In genomic region chr1:26723013-26723991, GRCh38 we compare ENCODE assay signal across 9 cellular contexts. TPM values are rescaled to one million over a fixed set of nuclear protein-coding genes. Genes with fewer than 3 reads are reported as not detected.
DNase-seq lines count a peak whose midpoint lies in the region; ATAC-seq, FAIRE-seq and TF ChIP-seq lines count a peak whose summit lies in the region.
"Had no signal": no experiment of that assay in that cellular context is flagged by ENCODE, and none has a peak within 500 bp of the region (broad histone marks: within the 10 kb centered on the region; RNA-seq: fewer than 3 reads in every experiment).

No MANE protein-coding gene starts in this region.

- H3K27ac Mint-ChIP-seq in activated naive CD8-positive, alpha-beta T cell treated with anti-CD3 and anti-CD28 coated beads, Interleukin-2, amount 10 ng/mL, durations not matched to agents 7 days and 5 days: peak overlapping the region; percentile 5

- H3K27ac ChIP-seq in C4-2B: peak overlapping the region; percentile 34
- H3K27ac ChIP-seq in HUES48 (ENCODE audit: low read depth, low read length): peak overlapping the region; percentile 89
- H3K27ac ChIP-seq in neutrophil: peak overlapping the region; percentile 60
- H3K27ac ChIP-seq: HL-60 had no signal

- TF ChIP-seq CTCF in C4-2B (conservative IDR thresholded peaks at IDR 0.05) (no peak), neutrophil (IDR thresholded peaks at IDR 0.05) (no peak)

- no peaks in the 10 kb centered on the region for H3K36me3 ChIP-seq in HUES48 (ENCODE audit: control insufficient read depth, insufficient read depth, low read length)
- H3K36me3 ChIP-seq in neutrophil: no peaks in the 10 kb centered on the region

- no peaks in the 10 kb centered on the region for H3K27me3 Mint-ChIP-seq in activated naive CD8-positive, alpha-beta T cell treated with anti-CD3 and anti-CD28 coated beads, Interleukin-2, amount 10 ng/mL, durations not matched to agents 7 days and 5 days

- H3K9me3 Mint-ChIP-seq in activated naive CD8-positive, alpha-beta T cell treated with anti-CD3 and anti-CD28 coated beads, Interleukin-2, amount 10 ng/mL, durations not matched to agents 7 days and 5 days: no peaks in the 10 kb centered on the region

- H3K4me3 ChIP-seq in HUES48 (ENCODE audit: low read depth, low read length): peak overlapping the region; percentile 25
- H3K4me3 ChIP-seq in neutrophil (ENCODE audit: low read depth in 1 of 2, low read length in 1 of 2): peak overlapping the region in 1 of 2 experiments; percentile 5

- peak overlapping the region; percentile 51 for H3K4me3 Mint-ChIP-seq in activated naive CD8-positive, alpha-beta T cell treated with anti-CD3 and anti-CD28 coated beads, Interleukin-2, amount 10 ng/mL, durations not matched to agents 7 days and 5 days

- POLR2A ChIA-PET in activated naive CD8-positive, alpha-beta T cell treated with anti-CD3 and anti-CD28 coated beads, Interleukin-2, amount 10 ng/mL, durations not matched to agents 7 days and 5 days (lab: Charles Lee): interaction anchor here (0.9 to 2.9 kb wide), 7 partner anchors 15 to 65 kb away, joined by 3 to 16 read pairs (median 5); no protein-coding TSS in a partner anchor

- peaks cover 11% of the 10 kb centered on the region for H3K36me3 Mint-ChIP-seq in activated naive CD8-positive, alpha-beta T cell treated with anti-CD3 and anti-CD28 coated beads, Interleukin-2, amount 10 ng/mL, durations not matched to agents 7 days and 5 days

- H3K4me1 ChIP-seq in HUES48 (ENCODE audit: control insufficient read depth, insufficient read depth, low read length) (peaks cover 64% of the 10 kb centered on the region), neutrophil (ENCODE audit: control insufficient read depth in 1 of 2, insufficient read depth in 1 of 2, low read depth in 1 of 2, low read length in 1 of 2) (peaks cover 42 to 60% of the 10 kb centered on the region in 2 experiments)

- H3K9me3 ChIP-seq in HUES48 (ENCODE audit: control insufficient read depth, insufficient read depth, low read length) (no peaks in the 10 kb centered on the region), neutrophil (no peaks in the 10 kb centered on the region)

- H3K27me3 ChIP-seq in HUES48 (ENCODE audit: control insufficient read depth, insufficient read depth, low read length) (no peaks in the 10 kb centered on the region), neutrophil (no peaks in the 10 kb centered on the region)

- DNase-seq in RCC 7860 (ENCODE audit: low spot score): peak; percentile 40
- peak; percentile 39 for DNase-seq in activated naive CD8-positive, alpha-beta T cell treated with anti-CD3 and anti-CD28 coated beads, Interleukin-2, amount 10 ng/mL, durations not matched to agents 7 days and 5 days
- DNase-seq in glomerular visceral epithelial cell (ENCODE audit: extremely low spot score): peak; percentile 91
- DNase-seq in ureter (ENCODE audit: low spot score): peak; percentile 79

- ATAC-seq in activated naive CD8-positive, alpha-beta T cell treated with anti-CD3 and anti-CD28 coated beads, Interleukin-2, amount 10 ng/mL, durations not matched to agents 7 days and 5 days (ENCODE audit: low read depth): peak; percentile 68
- ATAC-seq in GM19395 (IDR thresholded peaks at IDR 0.05; ENCODE audit: unreplicated experiment): no peak

- no peak for FAIRE-seq in RCC 7860 (lab: Jason Lieb, UNC)

- H3K9ac ChIP-seq in HUES48 (ENCODE audit: low read depth, low read length): peak overlapping the region; percentile 32; the same call in 1 of the 2 replicates

- peaks cover 67% of the 10 kb centered on the region for H3K4me1 Mint-ChIP-seq in activated naive CD8-positive, alpha-beta T cell treated with anti-CD3 and anti-CD28 coated beads, Interleukin-2, amount 10 ng/mL, durations not matched to agents 7 days and 5 days

RNA-seq across cellular contexts. Expression of gene ARID1A, which starts 27.5 kb away (rescaled TPM):
- 100 to 1,000 TPM; 118 to 124 TPM for total RNA-seq in activated naive CD8-positive, alpha-beta T cell treated with anti-CD3 and anti-CD28 coated beads, Interleukin-2, amount 10 ng/mL, durations not matched to agents 7 days and 5 days
- total RNA-seq in ureter: 119 TPM

Comparison
In these comparisons a context has a peak if more than half of its experiments do, and no peak if none do; other contexts are left out.
1. H3K27ac ChIP-seq: peak in every context shown above with its lines; median percentile 89 in HUES48; 60 in neutrophil; 34 in C4-2B.
2. DNase-seq: peak in every context shown above with its lines; median percentile 91 in glomerular visceral epithelial cell; 79 in ureter; 40 in RCC 7860; 39 in activated naive CD8-positive, alpha-beta T cell treated with anti-CD3 and anti-CD28 coated beads, Interleukin-2, amount 10 ng/mL, durations not matched to agents 7 days and 5 days.